ENCODE assay signal across 8 cellular contexts in the genomic region with DNA sequence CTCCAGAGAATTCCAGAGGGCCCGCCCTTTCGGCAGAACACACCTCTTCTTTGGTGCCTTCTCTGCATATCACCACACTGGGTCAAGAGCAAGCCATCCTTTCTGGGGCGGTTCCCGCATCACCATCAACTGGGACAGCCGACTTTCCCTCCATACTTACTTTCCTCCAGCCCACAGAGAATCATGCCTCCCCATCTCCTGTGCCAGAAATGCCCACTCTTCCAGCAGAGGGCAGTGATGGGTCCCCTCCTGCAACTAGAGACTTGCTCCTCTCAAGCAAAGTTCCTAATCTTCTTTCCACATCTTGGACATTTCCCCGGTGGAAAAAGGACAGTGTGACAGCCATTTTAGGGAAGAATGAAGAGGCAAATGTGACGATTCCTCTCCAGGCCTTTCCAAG.
DNase-seq lines count a peak whose midpoint lies in the region; ATAC-seq and TF ChIP-seq lines count a peak whose summit lies in the region.

No MANE protein-coding gene starts in this region.

- H3K4me3 Mint-ChIP-seq in activated naive CD8-positive, alpha-beta T cell treated with anti-CD3 and anti-CD28 coated beads for 36 hours: no peak overlapping the region
- H3K4me3 Mint-ChIP-seq in activated T-helper 1 cell treated with anti-CD3 and anti-CD28 coated beads, Interleukin-12 subunit alpha, Interleukin-12 subunit beta, Interleukin-2, Interleukin-4 antibody, amounts not matched to agents 30 ng/mL and 10 ng/mL and 1 ng/mL, durations not matched to agents 14 hours and 24 hours and 36 hours: no peak overlapping the region

- H3K27me3 Mint-ChIP-seq in activated naive CD8-positive, alpha-beta T cell treated with anti-CD3 and anti-CD28 coated beads for 36 hours: peaks cover 36% of the 10 kb centered on the region
- peaks cover 23% of the 10 kb centered on the region for H3K27me3 Mint-ChIP-seq in activated T-helper 1 cell treated with anti-CD3 and anti-CD28 coated beads, Interleukin-12 subunit alpha, Interleukin-12 subunit beta, Interleukin-2, Interleukin-4 antibody, amounts not matched to agents 30 ng/mL and 10 ng/mL and 1 ng/mL, durations not matched to agents 14 hours and 24 hours and 36 hours (ENCODE audit: insufficient read depth)

- intact Hi-C loops in activated T-helper 1 cell treated with anti-CD3 and anti-CD28 coated beads, Interleukin-12 subunit alpha, Interleukin-12 subunit beta, Interleukin-2, Interleukin-4 antibody, amounts not matched to agents 30 ng/mL and 10 ng/mL and 1 ng/mL, durations not matched to agents 14 hours and 24 hours and 36 hours (cut with micrococcal nuclease): loop anchor here (1.0 to 10.0 kb wide), 3 partner anchors 178 to 286 kb away; no protein-coding TSS in a partner anchor

- peak; percentile 79 for TF ChIP-seq CTCF in GM12872 (IDR thresholded peaks at IDR 0.05; ENCODE audit: insufficient read depth, low read depth, low read length)

- DNase-seq in AG08395 (ENCODE audit: low spot score) (peak; percentile 65), NCI-H748 (lab: John Stamatoyannopoulos, UW; ENCODE audit: unreplicated experiment) (peak; percentile 60), hepatic stellate cell (ENCODE audit: low spot score) (peak; percentile 61), smooth muscle cell of the brain vasculature (ENCODE audit: low read depth, low spot score) (peak; percentile 26)
- peak; percentile 25 for DNase-seq in activated naive CD8-positive, alpha-beta T cell treated with anti-CD3 and anti-CD28 coated beads for 36 hours
- DNase-seq in activated T-helper 1 cell treated with anti-CD3 and anti-CD28 coated beads, Interleukin-12 subunit alpha, Interleukin-12 subunit beta, Interleukin-2, Interleukin-4 antibody, amounts not matched to agents 30 ng/mL and 10 ng/mL and 1 ng/mL, durations not matched to agents 14 hours and 24 hours and 36 hours (ENCODE audit: low spot score): no peak

- H3K9me3 Mint-ChIP-seq in activated naive CD8-positive, alpha-beta T cell treated with anti-CD3 and anti-CD28 coated beads for 36 hours: no peaks in the 10 kb centered on the region
- H3K9me3 Mint-ChIP-seq in activated T-helper 1 cell treated with anti-CD3 and anti-CD28 coated beads, Interleukin-12 subunit alpha, Interleukin-12 subunit beta, Interleukin-2, Interleukin-4 antibody, amounts not matched to agents 30 ng/mL and 10 ng/mL and 1 ng/mL, durations not matched to agents 14 hours and 24 hours and 36 hours: no peaks in the 10 kb centered on the region

- H3K27ac Mint-ChIP-seq in activated naive CD8-positive, alpha-beta T cell treated with anti-CD3 and anti-CD28 coated beads for 36 hours: no peak overlapping the region
- H3K27ac Mint-ChIP-seq in activated T-helper 1 cell treated with anti-CD3 and anti-CD28 coated beads, Interleukin-12 subunit alpha, Interleukin-12 subunit beta, Interleukin-2, Interleukin-4 antibody, amounts not matched to agents 30 ng/mL and 10 ng/mL and 1 ng/mL, durations not matched to agents 14 hours and 24 hours and 36 hours: no peak overlapping the region

- ATAC-seq in HG02678 (IDR thresholded peaks at IDR 0.05; ENCODE audit: unreplicated experiment): no peak

- no peaks in the 10 kb centered on the region for H3K36me3 Mint-ChIP-seq in activated naive CD8-positive, alpha-beta T cell treated with anti-CD3 and anti-CD28 coated beads for 36 hours
- no peaks in the 10 kb centered on the region for H3K36me3 Mint-ChIP-seq in activated T-helper 1 cell treated with anti-CD3 and anti-CD28 coated beads, Interleukin-12 subunit alpha, Interleukin-12 subunit beta, Interleukin-2, Interleukin-4 antibody, amounts not matched to agents 30 ng/mL and 10 ng/mL and 1 ng/mL, durations not matched to agents 14 hours and 24 hours and 36 hours (ENCODE audit: low read depth)

- no peaks in the 10 kb centered on the region for H3K4me1 Mint-ChIP-seq in activated naive CD8-positive, alpha-beta T cell treated with anti-CD3 and anti-CD28 coated beads for 36 hours
- H3K4me1 Mint-ChIP-seq in activated T-helper 1 cell treated with anti-CD3 and anti-CD28 coated beads, Interleukin-12 subunit alpha, Interleukin-12 subunit beta, Interleukin-2, Interleukin-4 antibody, amounts not matched to agents 30 ng/mL and 10 ng/mL and 1 ng/mL, durations not matched to agents 14 hours and 24 hours and 36 hours (ENCODE audit: low read depth): peaks cover 7% of the 10 kb centered on the region
